In genomic region chr12:48680861-48681260, GRCh38 we compare ENCODE assay signal across 8 cellular contexts. TPM values are rescaled to one million over a fixed set of nuclear protein-coding genes. Genes with fewer than 3 reads are reported as not detected.
DNase-seq lines count a peak whose midpoint lies in the region; TF ChIP-seq lines count a peak whose summit lies in the region.

No MANE protein-coding gene starts in this region.

- intact Hi-C loops in activated CD4-positive, alpha-beta T cell treated with anti-CD3 and anti-CD28 coated beads, Interleukin-2, amount 10 ng/mL, durations not matched to agents 24 days and 14 days (cut with micrococcal nuclease), result loop anchor here (1.0 kb wide), 1 partner anchor 796 kb away; no protein-coding TSS in a partner anchor
- intact Hi-C loops in testis (cut with DNase I; ENCODE audit: low total_unique reads), result no loop called here

- H3K9me3 ChIP-seq in testis, result no peaks in the 10 kb centered on the region

- peaks cover 53% of the 10 kb centered on the region for H3K36me3 Mint-ChIP-seq in activated CD4-positive, alpha-beta T cell treated with anti-CD3 and anti-CD28 coated beads, Interleukin-2, amount 10 ng/mL, durations not matched to agents 24 days and 14 days (ENCODE audit: low read depth)
- H3K36me3 Mint-ChIP-seq in activated naive CD8-positive, alpha-beta T cell treated with anti-CD3 and anti-CD28 coated beads for 36 hours, result peaks cover 48% of the 10 kb centered on the region

- peak overlapping the region; percentile 87 for H3K4me3 ChIP-seq in kidney epithelial cell (ENCODE audit: low read depth, low read length)
- H3K4me3 ChIP-seq in testis, result peak overlapping the region; percentile 72 to 97

- H3K27ac ChIP-seq in testis, result no peak overlapping the region

- peaks cover 38% of the 10 kb centered on the region for H3K4me1 Mint-ChIP-seq in activated CD4-positive, alpha-beta T cell treated with anti-CD3 and anti-CD28 coated beads, Interleukin-2, amount 10 ng/mL, durations not matched to agents 24 days and 14 days
- peaks cover 36% of the 10 kb centered on the region for H3K4me1 Mint-ChIP-seq in activated naive CD8-positive, alpha-beta T cell treated with anti-CD3 and anti-CD28 coated beads for 36 hours

- no peak for DNase-seq in activated CD4-positive, alpha-beta T cell treated with anti-CD3 and anti-CD28 coated beads, Interleukin-2, amount 10 ng/mL, durations not matched to agents 24 days and 14 days
- no peak for DNase-seq in activated CD4-positive, alpha-beta T cell treated with anti-CD3 and anti-CD28 coated beads for 4 hours
- no peak for DNase-seq in activated naive CD8-positive, alpha-beta T cell treated with anti-CD3 and anti-CD28 coated beads for 36 hours
- DNase-seq in kidney epithelial cell (ENCODE audit: low read depth) (no peak), testis (no peak), UCSD-AML1 (lab: John Stamatoyannopoulos, UW; ENCODE audit: unreplicated experiment) (no peak), activated gamma-delta T cell (lab: John Stamatoyannopoulos, UW) (no peak), T-helper 9 cell (no peak)

- H3K4me3 Mint-ChIP-seq in activated CD4-positive, alpha-beta T cell treated with anti-CD3 and anti-CD28 coated beads, Interleukin-2, amount 10 ng/mL, durations not matched to agents 24 days and 14 days, result peak overlapping the region; percentile 98
- H3K4me3 Mint-ChIP-seq in activated naive CD8-positive, alpha-beta T cell treated with anti-CD3 and anti-CD28 coated beads for 36 hours, result peak overlapping the region; percentile 98

- peak overlapping the region; percentile 94 for H3K27ac Mint-ChIP-seq in activated CD4-positive, alpha-beta T cell treated with anti-CD3 and anti-CD28 coated beads, Interleukin-2, amount 10 ng/mL, durations not matched to agents 24 days and 14 days
- peak overlapping the region; percentile 95 for H3K27ac Mint-ChIP-seq in activated naive CD8-positive, alpha-beta T cell treated with anti-CD3 and anti-CD28 coated beads for 36 hours

- WGBS in testis, 2 donors, result 33 to 69% methylated on average over 13 of the region's 13 CpGs

- TF ChIP-seq CTCF in kidney epithelial cell (IDR thresholded peaks at IDR 0.05; ENCODE audit: insufficient read depth, low read length, poor library complexity, severe bottlenecking), result no peak
- no peak for TF ChIP-seq CTCF in testis (IDR thresholded peaks at IDR 0.05)

- peaks cover 15% of the 10 kb centered on the region for H3K4me1 ChIP-seq in testis

- H3K27me3 ChIP-seq in kidney epithelial cell (ENCODE audit: control insufficient read depth, insufficient read depth, low read length) (no peaks in the 10 kb centered on the region), testis (no peaks in the 10 kb centered on the region)

- TF ChIP-seq POLR2A in testis (IDR thresholded peaks at IDR 0.05), result no peak

- no peaks in the 10 kb centered on the region for H3K9me3 Mint-ChIP-seq in activated CD4-positive, alpha-beta T cell treated with anti-CD3 and anti-CD28 coated beads, Interleukin-2, amount 10 ng/mL, durations not matched to agents 24 days and 14 days
- H3K9me3 Mint-ChIP-seq in activated naive CD8-positive, alpha-beta T cell treated with anti-CD3 and anti-CD28 coated beads for 36 hours, result no peaks in the 10 kb centered on the region

- H3K36me3 ChIP-seq in kidney epithelial cell (ENCODE audit: control insufficient read depth, insufficient read depth, low read length), result peaks cover 1% of the 10 kb centered on the region
- no peaks in the 10 kb centered on the region for H3K36me3 ChIP-seq in testis (ENCODE audit: low read depth, missing control alignments)

- H3K27me3 Mint-ChIP-seq in activated CD4-positive, alpha-beta T cell treated with anti-CD3 and anti-CD28 coated beads, Interleukin-2, amount 10 ng/mL, durations not matched to agents 24 days and 14 days, result no peaks in the 10 kb centered on the region
- H3K27me3 Mint-ChIP-seq in activated naive CD8-positive, alpha-beta T cell treated with anti-CD3 and anti-CD28 coated beads for 36 hours, result no peaks in the 10 kb centered on the region

RNA-seq across cellular contexts. Expression of gene KANSL2, which starts 1.2 kb away (rescaled TPM):
- 61.3 and 66.5 TPM in 2 replicates for total RNA-seq in activated CD4-positive, alpha-beta T cell treated with anti-CD3 and anti-CD28 coated beads, Interleukin-2, amount 10 ng/mL, durations not matched to agents 24 days and 14 days
- 10 to 100 TPM; 59.7 to 62.0 TPM for total RNA-seq in activated naive CD8-positive, alpha-beta T cell treated with anti-CD3 and anti-CD28 coated beads for 36 hours
- 47.2 and 78.2 TPM in 2 replicates for total RNA-seq in kidney epithelial cell
- total RNA-seq in testis, result 10 to 100 TPM; 84.8 to 98.4 TPM
- polyA plus RNA-seq in testis (ENCODE audit: insufficient read depth, low read depth, low replicate concordance), result 57.0 TPM

RNA-seq across cellular contexts. Expression of gene CCNT1, which starts 35.6 kb away (rescaled TPM):
- 68.7 and 70.9 TPM in 2 replicates for total RNA-seq in activated CD4-positive, alpha-beta T cell treated with anti-CD3 and anti-CD28 coated beads, Interleukin-2, amount 10 ng/mL, durations not matched to agents 24 days and 14 days
- total RNA-seq in activated naive CD8-positive, alpha-beta T cell treated with anti-CD3 and anti-CD28 coated beads for 36 hours, result 10 to 100 TPM; 62.0 to 65.5 TPM
- total RNA-seq in kidney epithelial cell, result 25.9 and 29.5 TPM in 2 replicates
- 10 to 100 TPM; 50.2 to 53.5 TPM for total RNA-seq in testis
- polyA plus RNA-seq in testis (ENCODE audit: insufficient read depth, low read depth, low replicate concordance), result 42.0 TPM
